In genomic region chrX:44470816-44471215, GRCh38 we compare ENCODE assay signal across 23 cellular contexts.
"Had no signal": no experiment of that assay in that cellular context is flagged by ENCODE, and none has a peak within 500 bp of the region (broad histone marks: within the 10 kb centered on the region; RNA-seq: fewer than 3 reads in every experiment).

No MANE protein-coding gene starts in this region.

- H3K4me3 ChIP-seq: adrenal gland, breast epithelium, Peyer's patch, SJCRH30 had no signal

- H3K27me3 ChIP-seq: Peyer's patch, SJCRH30 had no signal

- H3K9me3 ChIP-seq: adrenal gland, breast epithelium, Peyer's patch, SJCRH30, SK-N-SH had no signal

- H3K36me3 ChIP-seq: adrenal gland, breast epithelium, Peyer's patch, SJCRH30 had no signal

- ATAC-seq: activated CD4-positive, CD25-positive, alpha-beta regulatory T cell treated with anti-CD3 and anti-CD28 coated beads, Interleukin-2, amount 50 U/mL, for 24 hours; activated CD8-positive, alpha-beta T cell treated with anti-CD3 and anti-CD28 coated beads for 36 hours had no signal

- DNase-seq: activated CD4-positive, alpha-beta T cell treated with anti-CD3 and anti-CD28 coated beads for 4 hours; activated CD8-positive, alpha-beta memory T cell treated with anti-CD3 and anti-CD28 coated beads, Interleukin-2, amount 50 U/mL, for 48 hours; activated CD8-positive, alpha-beta T cell treated with anti-CD3 and anti-CD28 coated beads for 36 hours; activated naive CD4-positive, alpha-beta T cell treated with anti-CD3 and anti-CD28 coated beads, Interleukin-2, amount 50 U/mL, for 16 hours; activated naive CD8-positive, alpha-beta T cell treated with anti-CD3 and anti-CD28 coated beads, Interleukin-2, amount 10 ng/mL, durations not matched to agents 7 days and 5 days; activated T-cell treated with anti-CD3 and anti-CD28 coated beads, Interleukin-2, amount 50 U/mL, for 1 hour; adrenal gland; caudate nucleus; cortex of kidney; NCI-H1105 treated with DMSO at 0.1 percent for 48 hours; NCI-H2029; NCI-H2107; NCI-H2171 treated with DMSO at 0.1 percent for 48 hours; NCI-H226; NCI-H510A; NCI-H526 treated with DMSO at 0.1 percent for 48 hours; Peyer's patch; Right ventricle myocardium superior; SJCRH30; SK-N-SH; SW 1271 had no signal
